In genomic region chr6:42561986-42562385, GRCh38 we compare ENCODE assay signal across 10 cellular contexts.
"Had no signal": no experiment of that assay in that cellular context is flagged by ENCODE, and none has a peak within 500 bp of the region (broad histone marks: within the 10 kb centered on the region; RNA-seq: fewer than 3 reads in every experiment).

No MANE protein-coding gene starts in this region.

- DNase-seq: GM23248, GOT3, H9, HCEC 1CT, IMR-90, Karpas-422, KBM-7 had no signal

- H3K4me3 ChIP-seq: GM23248 had no signal

- H3K9ac ChIP-seq: GM23248, KMS-11 had no signal

- H2AFZ ChIP-seq: GM23248 had no signal

- FAIRE-seq: H54 had no signal

- H3K4me2 ChIP-seq: KMS-11 had no signal

- H3K27ac ChIP-seq: GM23248, HL-60, KMS-11 had no signal
